In genomic region chr6:157099912-157100593, GRCh38 we compare ENCODE assay signal across 8 cellular contexts.
DNase-seq lines count a peak whose midpoint lies in the region; ATAC-seq and TF ChIP-seq lines count a peak whose summit lies in the region.

No MANE protein-coding gene starts in this region.

- CTCF ChIA-PET in activated CD8-positive, alpha-beta T cell treated with anti-CD3 and anti-CD28 coated beads, Interleukin-2, amount 10 ng/mL, durations not matched to agents 7 days and 5 days (lab: Charles Lee) = interaction anchor here (1.3 kb wide), 1 partner anchor 13 kb away, joined by 3 read pairs; no protein-coding TSS in a partner anchor

- DNase-seq in activated CD8-positive, alpha-beta T cell treated with anti-CD3 and anti-CD28 coated beads, Interleukin-2, amount 10 ng/mL, durations not matched to agents 7 days and 5 days = peak; percentile 55
- no peak for DNase-seq in neural crest cell (ENCODE audit: low read depth, low spot score)
- no peak for DNase-seq in HFFc6
- DNase-seq in NCI-H446 treated with DMSO at 0.1 percent for 48 hours (lab: John Stamatoyannopoulos, UW) = no peak
- DNase-seq in D341Med (ENCODE audit: low spot score) = no peak
- DNase-seq in C1 segment of cervical spinal cord (lab: John Stamatoyannopoulos, UW) = no peak

- POLR2A ChIA-PET in activated CD8-positive, alpha-beta T cell treated with anti-CD3 and anti-CD28 coated beads, Interleukin-2, amount 10 ng/mL, durations not matched to agents 7 days and 5 days (lab: Charles Lee) = interaction anchor here (0.6 to 1.0 kb wide), 2 partner anchors 10 to 299 kb away, joined by 3 read pairs; no protein-coding TSS in a partner anchor

- peaks cover 18% of the 10 kb centered on the region for H3K36me3 Mint-ChIP-seq in activated CD8-positive, alpha-beta T cell treated with anti-CD3 and anti-CD28 coated beads, Interleukin-2, amount 10 ng/mL, durations not matched to agents 7 days and 5 days (ENCODE audit: low read depth)
- H3K36me3 Mint-ChIP-seq in neural crest cell (ENCODE audit: low read depth) (peaks cover 10% of the 10 kb centered on the region), HFFc6 (ENCODE audit: low read depth) (peaks cover 15% of the 10 kb centered on the region; the same call in 1 of the 2 replicates)

- H3K9me3 Mint-ChIP-seq in activated CD8-positive, alpha-beta T cell treated with anti-CD3 and anti-CD28 coated beads, Interleukin-2, amount 10 ng/mL, durations not matched to agents 7 days and 5 days (ENCODE audit: insufficient read depth) = no peaks in the 10 kb centered on the region
- no peaks in the 10 kb centered on the region for H3K9me3 Mint-ChIP-seq in neural crest cell
- H3K9me3 Mint-ChIP-seq in HFFc6 = no peaks in the 10 kb centered on the region

- peaks cover 19% of the 10 kb centered on the region for H3K4me1 Mint-ChIP-seq in activated CD8-positive, alpha-beta T cell treated with anti-CD3 and anti-CD28 coated beads, Interleukin-2, amount 10 ng/mL, durations not matched to agents 7 days and 5 days (ENCODE audit: low read depth)
- H3K4me1 Mint-ChIP-seq in neural crest cell (peaks cover 47% of the 10 kb centered on the region), HFFc6 (ENCODE audit: low read depth) (peaks cover 6% of the 10 kb centered on the region)

- ATAC-seq in GM19328 (IDR thresholded peaks at IDR 0.05; ENCODE audit: unreplicated experiment) (peak; percentile 99), HG03139 (IDR thresholded peaks at IDR 0.05; ENCODE audit: unreplicated experiment) (peak; percentile 95)
- ATAC-seq in activated CD8-positive, alpha-beta T cell treated with anti-CD3 and anti-CD28 coated beads, Interleukin-2, amount 10 ng/mL, durations not matched to agents 7 days and 5 days = peak; percentile 92

- TF ChIP-seq CTCF in neural crest cell (conservative IDR thresholded peaks at IDR 0.05) (no peak), HFFc6 (IDR thresholded peaks at IDR 0.05) (no peak)

- peak overlapping the region; percentile 56 for H3K4me3 Mint-ChIP-seq in activated CD8-positive, alpha-beta T cell treated with anti-CD3 and anti-CD28 coated beads, Interleukin-2, amount 10 ng/mL, durations not matched to agents 7 days and 5 days
- H3K4me3 Mint-ChIP-seq in neural crest cell (no peak overlapping the region), HFFc6 (no peak overlapping the region)

- H3K27me3 Mint-ChIP-seq in activated CD8-positive, alpha-beta T cell treated with anti-CD3 and anti-CD28 coated beads, Interleukin-2, amount 10 ng/mL, durations not matched to agents 7 days and 5 days (ENCODE audit: low read depth) = no peaks in the 10 kb centered on the region
- H3K27me3 Mint-ChIP-seq in neural crest cell (ENCODE audit: low read depth) = no peaks in the 10 kb centered on the region
- no peaks in the 10 kb centered on the region for H3K27me3 Mint-ChIP-seq in HFFc6 (ENCODE audit: insufficient read depth)

- peak overlapping the region; percentile 67 for H3K27ac Mint-ChIP-seq in activated CD8-positive, alpha-beta T cell treated with anti-CD3 and anti-CD28 coated beads, Interleukin-2, amount 10 ng/mL, durations not matched to agents 7 days and 5 days
- H3K27ac Mint-ChIP-seq in neural crest cell (ENCODE audit: unreplicated experiment) (peak overlapping the region; percentile 20), HFFc6 (no peak overlapping the region)
